8 cellular contexts compared by ENCODE assay signal in genomic region chr19:43525836-43526771, GRCh38. TPM values are rescaled to one million over a fixed set of nuclear protein-coding genes. Genes with fewer than 3 reads are reported as not detected.
A peak's percentile ranks its signal among the peaks of the same experiment; 100 is the strongest.
DNase-seq lines count a peak whose midpoint lies in the region; TF ChIP-seq lines count a peak whose summit lies in the region.

No MANE protein-coding gene starts in this region.

- H3K23ac ChIP-seq in mesendoderm (ENCODE audit: low read length): peak overlapping the region; percentile 30

- H3K18ac ChIP-seq in mesendoderm (ENCODE audit: low read length): peak overlapping the region; percentile 83

- TF ChIP-seq CTCF in GM06990 (IDR thresholded peaks at IDR 0.05; ENCODE audit: insufficient read depth, low read length, poor library complexity, severe bottlenecking) (no peak), Peyer's patch (IDR thresholded peaks at IDR 0.05) (no peak), coronary artery (IDR thresholded peaks at IDR 0.05) (no peak), testis (IDR thresholded peaks at IDR 0.05) (no peak)

- TF ChIP-seq POLR2A in Peyer's patch (IDR thresholded peaks at IDR 0.05) (no peak), testis (IDR thresholded peaks at IDR 0.05) (no peak)

- H3K27ac ChIP-seq in Peyer's patch: peak overlapping the region; percentile 79 to 90 (median 86)
- peak overlapping the region; percentile 77 to 92 for H3K27ac ChIP-seq in coronary artery
- no peak overlapping the region for H3K27ac ChIP-seq in mesendoderm (ENCODE audit: low read depth, low read length)
- peak overlapping the region; percentile 33 to 68 for H3K27ac ChIP-seq in testis

- peak overlapping the region; percentile 82 for H3K4me2 ChIP-seq in mesendoderm (ENCODE audit: low read length)

- no peak overlapping the region for H2BK120ac ChIP-seq in mesendoderm (ENCODE audit: low read depth, low read length)

- peak overlapping the region; percentile 89 for H3K56ac ChIP-seq in mesendoderm (ENCODE audit: low read length)

- H3K9me3 ChIP-seq in Peyer's patch (no peaks in the 10 kb centered on the region), testis (no peaks in the 10 kb centered on the region)

- peak overlapping the region; percentile 73 for H3K9ac ChIP-seq in mesendoderm (ENCODE audit: low read length)

- H3K79me1 ChIP-seq in mesendoderm (ENCODE audit: low read length): no peaks in the 10 kb centered on the region

- no peak overlapping the region for H4K5ac ChIP-seq in mesendoderm (ENCODE audit: low read length)

- peaks cover 0 to 18% (median 7%) of the 10 kb centered on the region in 4 donors for H3K4me1 ChIP-seq in Peyer's patch
- H3K4me1 ChIP-seq in mesendoderm (ENCODE audit: control insufficient read depth, low read depth, low read length): peaks cover 4% of the 10 kb centered on the region
- peaks cover 26% of the 10 kb centered on the region for H3K4me1 ChIP-seq in testis

- no peak overlapping the region for H4K8ac ChIP-seq in mesendoderm (ENCODE audit: low read depth, low read length)

- no peak overlapping the region for H2BK15ac ChIP-seq in mesendoderm (replicated peaks; ENCODE audit: low read depth)

- no peaks in the 10 kb centered on the region; the same call in 1 of the 2 replicates for H3K36me3 ChIP-seq in GM06990 (ENCODE audit: control insufficient read depth, insufficient read depth, low read length)
- H3K36me3 ChIP-seq in Peyer's patch: peaks cover 0 to 11% (median 0%) of the 10 kb centered on the region in 3 donors
- no peaks in the 10 kb centered on the region for H3K36me3 ChIP-seq in mesendoderm (ENCODE audit: control insufficient read depth, insufficient read depth, low read length)
- H3K36me3 ChIP-seq in testis (ENCODE audit: low read depth, missing control alignments): no peaks in the 10 kb centered on the region

- WGBS in mesendoderm (ENCODE audit: extremely low coverage, insufficient coverage, low lambda C conversion rate): no CpG with 5 or more reads among the region's 26 CpGs
- 10% methylated on average over 26 of the region's 26 CpGs; no CpG with 5 or more reads in 1 of the 2 donors for WGBS in testis, 2 donors

- peak overlapping the region; percentile 94 for H3K4me3 ChIP-seq in GM06990 (replicated peaks; ENCODE audit: low read depth, low read length)
- peak overlapping the region; percentile 73 to 88 (median 84) for H3K4me3 ChIP-seq in Peyer's patch
- peak overlapping the region; percentile 98 for H3K4me3 ChIP-seq in coronary artery
- H3K4me3 ChIP-seq in mesendoderm (ENCODE audit: low read length): peak overlapping the region; percentile 70
- H3K4me3 ChIP-seq in testis: peak overlapping the region; percentile 69 to 83

- intact Hi-C loops in testis (cut with DNase I; ENCODE audit: low total_unique reads): no loop called here

- no peak overlapping the region for H2BK5ac ChIP-seq in mesendoderm (ENCODE audit: low read length)

- H3K27me3 ChIP-seq in GM06990 (replicated peaks; ENCODE audit: control insufficient read depth, insufficient read depth, low read length): no peaks in the 10 kb centered on the region
- H3K27me3 ChIP-seq in Peyer's patch: no peaks in the 10 kb centered on the region
- peaks cover 7% of the 10 kb centered on the region for H3K27me3 ChIP-seq in mesendoderm (ENCODE audit: insufficient read depth, low read length, poor library complexity)
- H3K27me3 ChIP-seq in testis: no peaks in the 10 kb centered on the region

- no peaks in the 10 kb centered on the region for H3K79me2 ChIP-seq in mesendoderm (ENCODE audit: control insufficient read depth, insufficient read depth, low read length)

- DNase-seq in GM06990 (ENCODE audit: extremely low read depth, insufficient read length): no peak
- peak; percentile 48 to 68 (median 67) for DNase-seq in Peyer's patch
- DNase-seq in coronary artery (ENCODE audit: low spot score): peak; percentile 77
- DNase-seq in mesendoderm: peak; percentile 13
- DNase-seq in testis: no peak
- no peak for DNase-seq in NCI-H1694 treated with DMSO at 0.1 percent for 48 hours (lab: John Stamatoyannopoulos, UW)
- DNase-seq in GM19238 (ENCODE audit: insufficient read length, low spot score): no peak
- no peak for DNase-seq in NCI-H2196 (lab: John Stamatoyannopoulos, UW; ENCODE audit: unreplicated experiment)

- H2AK5ac ChIP-seq in mesendoderm (ENCODE audit: low read length): no peak overlapping the region

- H3K4ac ChIP-seq in mesendoderm (ENCODE audit: low read depth, low read length): no peak overlapping the region

RNA-seq across cellular contexts. Expression of gene ETHE1, which starts 0.9 kb away (rescaled TPM):
- total RNA-seq in Peyer's patch (100 to 1,000 TPM; 115 to 252 (median 199) TPM), testis (10 to 100 TPM; 11.2 to 11.5 TPM)
- polyA plus RNA-seq in mesendoderm (2013, experiment 1 of 2): 6.7 TPM
- polyA plus RNA-seq in mesendoderm (2013, experiment 2 of 2): 6.7 TPM
- 13.1 TPM for polyA plus RNA-seq in testis (ENCODE audit: insufficient read depth, low read depth, low replicate concordance)

RNA-seq across cellular contexts. Expression of gene ZNF575, which starts 6.9 kb away (rescaled TPM):
- total RNA-seq in Peyer's patch (1 to 10 TPM in 2 of 4 donors, under 1 TPM in 2; 0.53 to 1.7 (median 1.3) TPM), testis (1 to 10 TPM; 1.1 to 1.7 TPM)
- polyA plus RNA-seq in mesendoderm (2013, experiment 1 of 2): 0.13 TPM
- polyA plus RNA-seq in mesendoderm (2013, experiment 2 of 2): 0.27 TPM
- 2.4 TPM for polyA plus RNA-seq in testis (ENCODE audit: insufficient read depth, low read depth, low replicate concordance)

RNA-seq across cellular contexts. Expression of gene PHLDB3, which starts 21.6 kb away (rescaled TPM):
- total RNA-seq in Peyer's patch: 10 to 100 TPM; 13.0 to 23.4 (median 18.0) TPM
- polyA plus RNA-seq in mesendoderm (2013, experiment 1 of 2): 2.3 TPM
- 2.3 TPM for polyA plus RNA-seq in mesendoderm (2013, experiment 2 of 2)
- 10 to 100 TPM; 27.1 to 28.3 TPM for total RNA-seq in testis
- polyA plus RNA-seq in testis (ENCODE audit: insufficient read depth, low read depth, low replicate concordance): 62.2 TPM

RNA-seq across cellular contexts. Expression of gene XRCC1, which starts 49.2 kb away (rescaled TPM):
- 10 to 100 TPM; 18.4 to 49.5 (median 22.2) TPM for total RNA-seq in Peyer's patch
- polyA plus RNA-seq in mesendoderm (2013, experiment 1 of 2): 25.6 TPM
- polyA plus RNA-seq in mesendoderm (2013, experiment 2 of 2): 24.3 TPM
- total RNA-seq in testis: 10 to 100 TPM; 40.6 to 44.8 TPM
- polyA plus RNA-seq in testis (ENCODE audit: insufficient read depth, low read depth, low replicate concordance): 49.1 TPM

RNA-seq across cellular contexts. Expression of gene PINLYP, which starts 49.5 kb away (rescaled TPM):
- total RNA-seq in Peyer's patch: 1 to 10 TPM in 3 of 4 donors, not detected in 1; 1.9 to 6.6 (median 2.8) TPM
- polyA plus RNA-seq in mesendoderm (2013, experiment 1 of 2): 8.6 TPM
- 8.5 TPM for polyA plus RNA-seq in mesendoderm (2013, experiment 2 of 2)
- 1 to 10 TPM; 5.8 to 5.9 TPM for total RNA-seq in testis
- polyA plus RNA-seq in testis (ENCODE audit: insufficient read depth, low read depth, low replicate concordance): 9.9 TPM

Comparison
In these comparisons a context has a peak if more than half of its experiments do, and no peak if none do; other contexts are left out.
1. DNase-seq: peak in Peyer's patch (3 of 3), coronary artery (single experiment) and mesendoderm (single experiment); none in GM06990 (single experiment), testis (single experiment), NCI-H1694 treated with DMSO at 0.1 percent for 48 hours (single experiment), GM19238 (single experiment) and NCI-H2196 (single experiment).
2. RNA of gene ETHE1, which starts 0.9 kb away (total RNA-seq): 115 to 252 TPM in Peyer's patch; 11.2 to 11.5 TPM in testis; every median in the first group is over 4 times any median in the second.
3. Peak in every context shown above with its lines, with median percentiles within 50 percentile points of each other: H3K4me3 ChIP-seq.